In genomic region chr11:114275295-114275694, GRCh38 we compare ENCODE assay signal across 10 cellular contexts. TPM values are rescaled to one million over a fixed set of nuclear protein-coding genes. Genes with fewer than 3 reads are reported as not detected.
"Had no signal": no experiment of that assay in that cellular context is flagged by ENCODE, and none has a peak within 500 bp of the region (broad histone marks: within the 10 kb centered on the region; RNA-seq: fewer than 3 reads in every experiment).

No MANE protein-coding gene starts in this region.

- H3K27me3 ChIP-seq: ascending aorta had no signal

- DNase-seq: activated CD4-positive, alpha-beta T cell treated with anti-CD3 and anti-CD28 coated beads, Interleukin-2, amount 50 U/mL, for 1 hour; activated gamma-delta T cell treated with Interleukin-2 at 50 U/mL for 16 hours; activated T-cell treated with anti-CD3 and anti-CD28 coated beads, Interleukin-2, amount 50 U/mL, for 48 hours; effector memory CD4-positive, alpha-beta T cell; immature natural killer cell; mammary epithelial cell; small intestine had no signal

- H3K27ac ChIP-seq: ascending aorta, epithelial cell of prostate had no signal

- H3K4me3 ChIP-seq: ascending aorta had no signal

- H3K9me3 ChIP-seq: ascending aorta had no signal

RNA-seq across cellular contexts. Expression of gene NNMT, which starts 20.9 kb away (rescaled TPM):
- total RNA-seq: T-helper 2 cell treated with Interferon-gamma antibody and Interleukin-4, amounts not matched to agents 100 ng/mL and 5 ng/mL, for 36 hours had no signal
